8 cellular contexts compared by ENCODE assay signal in genomic region chr14:77498120-77498979, GRCh38. TPM values are rescaled to one million over a fixed set of nuclear protein-coding genes. Genes with fewer than 3 reads are reported as not detected.
DNase-seq lines count a peak whose midpoint lies in the region; ATAC-seq lines count a peak whose summit lies in the region.

ISM2 (minus strand) TSS chr14:77498816; CDS start chr14:77498793, 23 bp downstream.

- intact Hi-C loops in Right ventricle myocardium superior (cut with DNase I) (no loop called here), posterior cingulate gyrus (cut with DNase I) (no loop called here)

- ATAC-seq in HG02840 (IDR thresholded peaks at IDR 0.05; ENCODE audit: low FRiP score, unreplicated experiment) (peak; percentile 51), Right ventricle myocardium superior (ENCODE audit: poor library complexity) (peak; percentile 71)

- DNase-seq in DMS 273 (lab: John Stamatoyannopoulos, UW; ENCODE audit: unreplicated experiment), result peak; percentile 85
- no peak for DNase-seq in DMS 273 treated with DMSO at 0.1 percent for 48 hours (lab: John Stamatoyannopoulos, UW)
- peak; percentile 79 for DNase-seq in NCI-H69 (lab: John Stamatoyannopoulos, UW)
- DNase-seq in activated gamma-delta T cell (lab: John Stamatoyannopoulos, UW), result peak; percentile 28
- DNase-seq in Right ventricle myocardium superior, result no peak
- peak in 8 of 10 donors; percentile 26 to 90 (median 37) for DNase-seq in posterior cingulate gyrus
- DNase-seq in ureter (ENCODE audit: low spot score), result no peak

RNA-seq across cellular contexts. Expression of gene ISM2, which starts in this region (rescaled TPM):
- total RNA-seq in Right ventricle myocardium superior (not detected), ureter (3.5 TPM)

Comparison
In these comparisons a context has a peak if more than half of its experiments do, and no peak if none do; other contexts are left out.
1. DNase-seq: peak in DMS 273 (single experiment), NCI-H69 (single experiment), activated gamma-delta T cell (single experiment) and posterior cingulate gyrus (8 of 10); none in DMS 273 treated with DMSO at 0.1 percent for 48 hours (single experiment), Right ventricle myocardium superior (single experiment) and ureter (single experiment).
2. Peak in ATAC-seq in Right ventricle myocardium superior; RNA of the gene not detected or under 1 TPM.